ENCODE assay signal across 1 cellular context in genomic region chr5:102781786-102782185, GRCh38.
TF ChIP-seq lines count a peak whose summit lies in the region.

No MANE protein-coding gene starts in this region.

TF ChIP-seq in HCT116, 20 proteins besides CTCF, POLR2A, EP300 and RAD21:
- TF ChIP-seq ZBTB33 (IDR thresholded peaks at IDR 0.05; ENCODE audit: extremely low read depth, insufficient replicate concordance, low read length) = no peak
- TF ChIP-seq SP1 (IDR thresholded peaks at IDR 0.05; ENCODE audit: low read depth) = no peak
- TF ChIP-seq REST (IDR thresholded peaks at IDR 0.05; ENCODE audit: low read depth) = no peak
- TF ChIP-seq JUND (IDR thresholded peaks at IDR 0.05) = no peak
- TF ChIP-seq EZH2phosphoT487 (IDR thresholded peaks at IDR 0.05; ENCODE audit: borderline replicate concordance) = no peak
- TF ChIP-seq ZFX (IDR thresholded peaks at IDR 0.05) = no peak
- no peak for TF ChIP-seq EGR1 (IDR thresholded peaks at IDR 0.05; ENCODE audit: low read depth)
- no peak for TF ChIP-seq TCF7L2 (IDR thresholded peaks at IDR 0.05; ENCODE audit: borderline replicate concordance, extremely low read depth, insufficient read depth, insufficient read length)
- TF ChIP-seq MAX (IDR thresholded peaks at IDR 0.05) = no peak
- TF ChIP-seq ELF1 (IDR thresholded peaks at IDR 0.05; ENCODE audit: borderline replicate concordance, low read depth) = no peak
- TF ChIP-seq SRF (IDR thresholded peaks at IDR 0.05; ENCODE audit: low read depth) = no peak
- TF ChIP-seq CBX3 (IDR thresholded peaks at IDR 0.05; ENCODE audit: low read depth) = no peak
- no peak for TF ChIP-seq SIN3A (IDR thresholded peaks at IDR 0.05; ENCODE audit: low read depth)
- TF ChIP-seq POLR2AphosphoS5 (IDR thresholded peaks at IDR 0.05; ENCODE audit: low read depth, low read length) = no peak
